11 cellular contexts compared by ENCODE assay signal in the genomic region with DNA sequence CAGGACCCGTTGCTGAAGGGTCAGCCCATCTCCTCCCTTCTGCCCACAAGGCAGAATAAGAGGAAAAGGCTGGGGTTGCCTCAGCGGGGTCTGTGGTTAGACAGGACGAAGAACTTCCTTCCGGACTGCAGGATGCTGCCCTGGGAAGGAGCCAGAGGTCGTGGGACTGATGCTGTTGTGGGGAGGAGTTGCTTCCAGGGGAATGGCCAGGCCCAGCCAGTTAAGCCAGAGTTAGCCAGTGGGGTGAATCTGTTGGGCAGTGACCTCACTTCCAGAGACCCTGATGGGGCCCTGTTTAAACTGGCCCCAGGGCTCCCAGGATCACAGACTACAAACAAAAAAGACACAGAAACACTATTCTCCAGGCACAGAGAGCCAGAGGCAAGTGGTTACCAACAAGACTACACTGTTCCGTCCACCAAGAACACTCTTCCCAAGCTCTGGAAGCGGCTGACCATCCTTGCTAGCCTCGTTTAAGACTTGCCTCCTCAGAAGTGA. TPM values are rescaled to one million over a fixed set of nuclear protein-coding genes. Genes with fewer than 3 reads are reported as not detected.
A peak's percentile ranks its signal among the peaks of the same experiment; 100 is the strongest.
DNase-seq lines count a peak whose midpoint lies in the region; ATAC-seq, FAIRE-seq and TF ChIP-seq lines count a peak whose summit lies in the region.
"Had no signal": no experiment of that assay in that cellular context is flagged by ENCODE, and none has a peak within 500 bp of the region (broad histone marks: within the 10 kb centered on the region; RNA-seq: fewer than 3 reads in every experiment).

No MANE protein-coding gene starts in this region.

- no peaks in the 10 kb centered on the region for H3F3A ChIP-seq in DOHH2 (ENCODE audit: control insufficient read depth, insufficient read depth)

- H3K27ac Mint-ChIP-seq in naive thymus-derived CD4-positive, alpha-beta T cell = peak overlapping the region in 8 of 9 donors; percentile 29 to 83 (median 68)
- H3K27ac Mint-ChIP-seq in stimulated activated naive B cell treated with anti-CD40 and anti-IgM and Interleukin-4, amounts not matched to agents 10 μg/mL and 1 μg/mL and 100 μg/mL, for 72 hours = no peak overlapping the region
- H3K27ac Mint-ChIP-seq: endodermal cell had no signal

- H3K23ac ChIP-seq in H1 (ENCODE audit: insufficient read length) = no peak overlapping the region

- H3K4me1 ChIP-seq in DOHH2 (ENCODE audit: control insufficient read depth, low read length) (peaks cover 38% of the 10 kb centered on the region), H1 (replicated peaks in 1 of 4; ENCODE audit: control insufficient read depth in 3 of 4, insufficient read depth in 4 of 4, low read length in 3 of 4) (peaks cover 0 to 9% (median 3%) of the 10 kb centered on the region in 4 experiments; a peak in 5 of 7 replicates)
- peaks cover 15 to 31% of the 10 kb centered on the region in 2 donors for H3K4me1 ChIP-seq in naive thymus-derived CD4-positive, alpha-beta T cell (ENCODE audit: control insufficient read depth in 2 of 2, insufficient read depth in 2 of 2, low read length in 2 of 2)

- TF ChIP-seq POLR2A in H1 (IDR thresholded peaks at IDR 0.05; ENCODE audit: control extremely low read depth in 1 of 2, low read depth in 2 of 2, low read length in 2 of 2) = no peak

- DNase-seq in H1 (ENCODE audit: low read depth in 1 of 2, low spot score in 2 of 2) = no peak
- DNase-seq in naive thymus-derived CD4-positive, alpha-beta T cell = no peak
- no peak for DNase-seq in NCI-H748 (lab: John Stamatoyannopoulos, UW; ENCODE audit: unreplicated experiment)
- no peak for DNase-seq in stimulated activated naive B cell treated with anti-CD40 and anti-IgM and Interleukin-4, amounts not matched to agents 10 μg/mL and 1 μg/mL and 100 μg/mL, for 72 hours
- DNase-seq in NOMO-1 treated with dmso at 0.1 percent for 144 hours (lab: John Stamatoyannopoulos, UW; ENCODE audit: unreplicated experiment) = no peak
- DNase-seq in MG63 = no peak
- DNase-seq: activated CD8-positive, alpha-beta memory T cell treated with anti-CD3 and anti-CD28 coated beads for 24 hours; endodermal cell; NCI-H69 had no signal

- FAIRE-seq in H1 (lab: Jason Lieb, UNC) = no peak

- H4K20me1 ChIP-seq in DOHH2 (ENCODE audit: control insufficient read depth, insufficient read depth, low read depth, low read length) (no peaks in the 10 kb centered on the region), H1 (replicated peaks in 1 of 2; ENCODE audit: control insufficient read depth in 1 of 2, insufficient read depth in 2 of 2, low read length in 2 of 2) (no peaks in the 10 kb centered on the region)

- H2AK5ac ChIP-seq in H1 (ENCODE audit: low read depth, low read length) = no peak overlapping the region

- peak in 1 of 2 experiments; percentile 11; a peak in 1 of 3 replicates for TF ChIP-seq EP300 in H1 (IDR thresholded peaks at IDR 0.05; ENCODE audit: borderline replicate concordance in 1 of 2, low read depth in 2 of 2, low read length in 2 of 2)

- H3K36me3 Mint-ChIP-seq in naive thymus-derived CD4-positive, alpha-beta T cell = peaks cover 0 to 6% (median 0%) of the 10 kb centered on the region in 5 donors
- H3K36me3 Mint-ChIP-seq in stimulated activated naive B cell treated with anti-CD40 and anti-IgM and Interleukin-4, amounts not matched to agents 10 μg/mL and 1 μg/mL and 100 μg/mL, for 72 hours = peaks cover 3 to 9% of the 10 kb centered on the region in 2 donors

- intact Hi-C loops in naive thymus-derived CD4-positive, alpha-beta T cell (cut with micrococcal nuclease) = no loop called here

- peak overlapping the region in 6 of 10 donors; percentile 29 to 68 (median 51) for H3K4me3 Mint-ChIP-seq in naive thymus-derived CD4-positive, alpha-beta T cell
- no peak overlapping the region for H3K4me3 Mint-ChIP-seq in stimulated activated naive B cell treated with anti-CD40 and anti-IgM and Interleukin-4, amounts not matched to agents 10 μg/mL and 1 μg/mL and 100 μg/mL, for 72 hours
- H3K4me3 Mint-ChIP-seq: endodermal cell had no signal

- H2BK5ac ChIP-seq in H1 (ENCODE audit: low read depth, low read length) = no peak overlapping the region; the same call in 1 of the 2 replicates

- no peak overlapping the region for H4K5ac ChIP-seq in H1 (ENCODE audit: insufficient read length, low read depth, low read length)

- H3K18ac ChIP-seq in H1 (ENCODE audit: extremely low read depth, low read length) = no peak overlapping the region

- WGBS in H1 (ENCODE audit: extremely low coverage in 1 of 2, insufficient coverage in 1 of 2, insufficient read length in 1 of 2, insufficient replicate concordance in 2 of 2, low coverage in 1 of 2, low lambda C conversion rate in 2 of 2, missing lambda C conversion rate in 1 of 2), 2 experiments = 91% methylated on average over 8 of the region's 8 CpGs; no CpG with 5 or more reads in 1 of the 2 experiments

- peaks cover 6% of the 10 kb centered on the region; the same call in 1 of the 2 replicates for H3K23me2 ChIP-seq in H1 (ENCODE audit: low read depth, low read length)

- H4K8ac ChIP-seq in H1 (ENCODE audit: extremely low read depth, insufficient read depth, low read length) = no peak overlapping the region; the same call in 1 of the 2 replicates

- H3K9me3 Mint-ChIP-seq in naive thymus-derived CD4-positive, alpha-beta T cell = peaks cover 0 to 2% (median 0%) of the 10 kb centered on the region in 11 donors
- peaks cover 0 to 1% of the 10 kb centered on the region in 2 donors for H3K9me3 Mint-ChIP-seq in stimulated activated naive B cell treated with anti-CD40 and anti-IgM and Interleukin-4, amounts not matched to agents 10 μg/mL and 1 μg/mL and 100 μg/mL, for 72 hours

- H2AFZ ChIP-seq in H1 (ENCODE audit: low read length) = no peak overlapping the region

- H3K4me2 ChIP-seq in DOHH2 (ENCODE audit: low read length) = peak overlapping the region; percentile 32
- no peak overlapping the region for H3K4me2 ChIP-seq in H1 (ENCODE audit: insufficient read depth in 1 of 2, low read depth in 2 of 2, low read length in 2 of 2)

- H3K27ac ChIP-seq in DOHH2 (ENCODE audit: low read depth, low read length) (no peak overlapping the region), H1 (ENCODE audit: low read depth, low read length) (no peak overlapping the region)
- no peak overlapping the region for H3K27ac ChIP-seq in naive thymus-derived CD4-positive, alpha-beta T cell (ENCODE audit: low read depth, low read length)

- ATAC-seq in naive thymus-derived CD4-positive, alpha-beta T cell = no peak
- ATAC-seq in stimulated activated naive B cell treated with anti-CD40 and anti-IgM and Interleukin-4, amounts not matched to agents 10 μg/mL and 1 μg/mL and 100 μg/mL, for 72 hours (replicated peaks) = no peak

- no peak overlapping the region for H2BK12ac ChIP-seq in H1 (ENCODE audit: low read depth, low read length)

- H3K56ac ChIP-seq in H1 (replicated peaks; ENCODE audit: insufficient read length, low read depth, low read length) = no peak overlapping the region

- 0 out of 2 replicates have a peak overlapping the region, but pooled peaks have one; percentile 9 for H2BK15ac ChIP-seq in H1 (ENCODE audit: low read length)

- POLR2A ChIA-PET in H1 (lab: Charles Lee; ENCODE audit: partially characterized antibody) = interaction anchor here (5.9 to 17.1 kb wide), 2 partner anchors 12 to 16 kb away, joined by 38 to 321 read pairs; a partner anchor contains a TSS
- POLR2A ChIA-PET in naive thymus-derived CD4-positive, alpha-beta T cell (lab: Charles Lee) = interaction anchor here (0.7 to 5.4 kb wide), 2 partner anchors 13 to 45 kb away, joined by 3 to 55 read pairs; a partner anchor contains a TSS

- H3K36me3 ChIP-seq in DOHH2 (ENCODE audit: control insufficient read depth, low read length) = no peaks in the 10 kb centered on the region
- H3K36me3 ChIP-seq in H1 (ENCODE audit: control insufficient read depth in 2 of 4, insufficient read depth in 4 of 4, low read length in 3 of 4) = no peaks in the 10 kb centered on the region
- no peaks in the 10 kb centered on the region for H3K36me3 ChIP-seq in naive thymus-derived CD4-positive, alpha-beta T cell (ENCODE audit: control insufficient read depth in 2 of 3, insufficient read depth in 3 of 3, low read length in 3 of 3)
- no peaks in the 10 kb centered on the region for H3K36me3 ChIP-seq in MG63

- no peak for TF ChIP-seq RAD21 in H1 (IDR thresholded peaks at IDR 0.05 in 1 of 2, conservative IDR thresholded peaks at IDR 0.05 in 1 of 2; ENCODE audit: low read depth in 2 of 2, low read length in 2 of 2)

- H3K9ac ChIP-seq in H1 (replicated peaks in 1 of 4; ENCODE audit: extremely low read depth in 1 of 4, low read depth in 3 of 4, low read length in 3 of 4) = no peak overlapping the region

- no peaks in the 10 kb centered on the region for H3K79me1 ChIP-seq in H1 (ENCODE audit: low read depth, low read length)

- peaks cover 3% of the 10 kb centered on the region; the same call in 1 of the 2 replicates for H3K9me3 ChIP-seq in DOHH2 (ENCODE audit: control insufficient read depth, insufficient read depth, low read length)
- peaks cover 6 to 12% of the 10 kb centered on the region in 2 experiments for H3K9me3 ChIP-seq in H1 (ENCODE audit: insufficient read depth in 2 of 2, low read depth in 1 of 2, low read length in 1 of 2)
- H3K9me3 ChIP-seq in naive thymus-derived CD4-positive, alpha-beta T cell (ENCODE audit: control insufficient read depth in 2 of 3, low read length in 3 of 3) = no peaks in the 10 kb centered on the region
- no peaks in the 10 kb centered on the region for H3K9me3 ChIP-seq in MG63

- no peak overlapping the region for H2BK20ac ChIP-seq in H1 (ENCODE audit: low read length)

- TF ChIP-seq CTCF in DOHH2 (IDR thresholded peaks at IDR 0.05; ENCODE audit: low read depth, low read length, poor library complexity, severe bottlenecking) = no peak
- no peak for TF ChIP-seq CTCF in H1 (IDR thresholded peaks at IDR 0.05; ENCODE audit: control extremely low read depth in 1 of 3, insufficient read depth in 1 of 3, low read depth in 1 of 3, low read length in 3 of 3)

- H3K27me3 ChIP-seq in DOHH2 (ENCODE audit: control insufficient read depth, low read length) (0 out of 2 replicates have a peak, but pooled peaks cover 4% of the 10 kb centered on the region), H1 (replicated peaks in 1 of 4; ENCODE audit: control insufficient read depth in 3 of 4, extremely low read depth in 1 of 4, insufficient read depth in 3 of 4, low read length in 3 of 4) (peaks cover 2 to 20% (median 12%) of the 10 kb centered on the region in 4 experiments), MG63 (no peaks in the 10 kb centered on the region)
- H3K27me3 ChIP-seq in naive thymus-derived CD4-positive, alpha-beta T cell (ENCODE audit: control insufficient read depth in 2 of 2, insufficient read depth in 2 of 2, low read length in 2 of 2) = no peaks in the 10 kb centered on the region

- H3K4me1 Mint-ChIP-seq in naive thymus-derived CD4-positive, alpha-beta T cell = peaks cover 35 to 76% (median 68%) of the 10 kb centered on the region in 7 donors
- peaks cover 27 to 47% of the 10 kb centered on the region in 2 donors for H3K4me1 Mint-ChIP-seq in stimulated activated naive B cell treated with anti-CD40 and anti-IgM and Interleukin-4, amounts not matched to agents 10 μg/mL and 1 μg/mL and 100 μg/mL, for 72 hours

- no peak overlapping the region for H3K14ac ChIP-seq in H1 (ENCODE audit: insufficient read length)

- H3K27me3 Mint-ChIP-seq in naive thymus-derived CD4-positive, alpha-beta T cell = peaks cover 0 to 13% (median 0%) of the 10 kb centered on the region in 5 donors
- H3K27me3 Mint-ChIP-seq in stimulated activated naive B cell treated with anti-CD40 and anti-IgM and Interleukin-4, amounts not matched to agents 10 μg/mL and 1 μg/mL and 100 μg/mL, for 72 hours = no peaks in the 10 kb centered on the region

- no peak overlapping the region for H4K91ac ChIP-seq in H1 (replicated peaks; ENCODE audit: insufficient read length, low read length)

- H3K4me3 ChIP-seq in DOHH2 (ENCODE audit: low read length) (0 out of 2 replicates have a peak overlapping the region, but pooled peaks have one; percentile 11), H1 (ENCODE audit: extremely low read depth in 1 of 4, insufficient read depth in 2 of 4, low read depth in 3 of 4, low read length in 4 of 4) (no peak overlapping the region), MG63 (no peak overlapping the region)
- H3K4me3 ChIP-seq in naive thymus-derived CD4-positive, alpha-beta T cell (ENCODE audit: low read length) = no peak overlapping the region

- H3K9me2 ChIP-seq in DOHH2 (replicated peaks; ENCODE audit: control insufficient read depth, low read length) = no peaks in the 10 kb centered on the region

- H2BK120ac ChIP-seq in H1 (replicated peaks; ENCODE audit: low read depth, low read length) = no peak overlapping the region

- H3K4ac ChIP-seq in H1 (replicated peaks; ENCODE audit: insufficient read length, low read depth, low read length) = no peak overlapping the region

- CTCF ChIA-PET in H1 (lab: Charles Lee; ENCODE audit: partially characterized antibody) = interaction anchor here (1.5 kb wide), 1 partner anchor 12 kb away, joined by 5 read pairs; no protein-coding TSS in a partner anchor
- CTCF ChIA-PET in naive thymus-derived CD4-positive, alpha-beta T cell (lab: Charles Lee) = no interaction called here

- H3K79me2 ChIP-seq in DOHH2 (ENCODE audit: control insufficient read depth, low read length) (no peaks in the 10 kb centered on the region), H1 (ENCODE audit: control insufficient read depth in 1 of 2, insufficient read depth in 2 of 2, low read length in 2 of 2) (no peaks in the 10 kb centered on the region)

RNA-seq across cellular contexts. Expression of a gene that starts 13.0 kb away (rescaled TPM):
- polyA plus RNA-seq in PFSK-1 (2012; ENCODE audit: insufficient read length, low read depth) = 8.3 TPM
- 4.1 and 4.2 TPM in 2 replicates for total RNA-seq in H1 (2021; fragmentation: NEBNext Ultra II Directional; extraction: Animal tissue kit (Norgen Biotek cat#: 25700))
- polyA plus RNA-seq in H1 (2011; rRNA removed) = 4.2 and 7.5 TPM in 2 replicates
- 6.3 TPM for polyA plus RNA-seq in H1 (2011; cell fraction: cytosol; rRNA removed)
- polyA plus RNA-seq in H1 (2011; cell fraction: nucleus; rRNA removed) = 19.5 TPM
- 3.5 to 5.0 TPM (median 4.1 TPM) in 4 replicates for polyA plus RNA-seq in H1 (2012, experiment 1 of 2)
- 4.7 TPM for polyA plus RNA-seq in H1 (2012, experiment 2 of 2)
- polyA plus RNA-seq in H1 (2013, experiment 1 of 2) = 3.7 TPM
- polyA plus RNA-seq in H1 (2013, experiment 2 of 2) = 2.8 TPM
- polyA minus RNA-seq in H1 (2011; rRNA and poly(A)+ RNA removed) = 1.7 and 2.6 TPM in 2 replicates
- polyA minus RNA-seq in H1 (2011; cell fraction: cytosol; rRNA and poly(A)+ RNA removed) = 1.0 TPM
- 5.4 TPM for polyA minus RNA-seq in H1 (2011; cell fraction: nucleus; rRNA and poly(A)+ RNA removed)
- 10 to 100 TPM; 11.9 to 37.6 (median 27.7) TPM for total RNA-seq in naive thymus-derived CD4-positive, alpha-beta T cell
- polyA plus RNA-seq in naive thymus-derived CD4-positive, alpha-beta T cell = 1 to 10 TPM in 1 of 2 donors, under 1 TPM in 1; 0.32 to 2.5 TPM
- total RNA-seq in MG63 (2014; rRNA removed; shearing (Covaris generic); ENCODE audit: low replicate concordance) = 0.10 TPM in 1 of 2 replicates, not detected in the other

RNA-seq across cellular contexts. Expression of a gene that starts 13.1 kb away (rescaled TPM):
- 1.2 TPM for polyA plus RNA-seq in PFSK-1 (2012; ENCODE audit: insufficient read length, low read depth)
- total RNA-seq in H1 (2021; fragmentation: NEBNext Ultra II Directional; extraction: Animal tissue kit (Norgen Biotek cat#: 25700)) = 1.2 and 1.5 TPM in 2 replicates
- 1.2 and 1.9 TPM in 2 replicates for polyA plus RNA-seq in H1 (2011; rRNA removed)
- 1.1 TPM for polyA plus RNA-seq in H1 (2011; cell fraction: cytosol; rRNA removed)
- 2.3 TPM for polyA plus RNA-seq in H1 (2011; cell fraction: nucleus; rRNA removed)
- polyA plus RNA-seq in H1 (2012, experiment 1 of 2) = 1.1 to 2.7 TPM (median 2.0 TPM) in 4 replicates
- polyA plus RNA-seq in H1 (2012, experiment 2 of 2) = 0.75 TPM
- polyA plus RNA-seq in H1 (2013, experiment 1 of 2) = 0.97 TPM
- polyA plus RNA-seq in H1 (2013, experiment 2 of 2) = 1.8 TPM
- 0.76 and 1.2 TPM in 2 replicates for polyA minus RNA-seq in H1 (2011; rRNA and poly(A)+ RNA removed)
- not detected for polyA minus RNA-seq in H1 (2011; cell fraction: cytosol; rRNA and poly(A)+ RNA removed)
- 2.7 TPM for polyA minus RNA-seq in H1 (2011; cell fraction: nucleus; rRNA and poly(A)+ RNA removed)
- total RNA-seq in naive thymus-derived CD4-positive, alpha-beta T cell = 1 to 10 TPM in 4 of 5 experiments, under 1 TPM in 1; 0.77 to 7.2 (median 2.7) TPM
- 1 to 10 TPM in 1 of 2 donors, under 1 TPM in 1; 0.50 to 3.2 TPM for polyA plus RNA-seq in naive thymus-derived CD4-positive, alpha-beta T cell
- not detected in 2 replicates for total RNA-seq in MG63 (2014; rRNA removed; shearing (Covaris generic); ENCODE audit: low replicate concordance)

RNA-seq across cellular contexts. Expression of a gene that starts 13.2 kb away (rescaled TPM):
- 14.9 TPM for polyA plus RNA-seq in PFSK-1 (2012; ENCODE audit: insufficient read length, low read depth)
- total RNA-seq in H1 (2021; fragmentation: NEBNext Ultra II Directional; extraction: Animal tissue kit (Norgen Biotek cat#: 25700)) = 536 and 557 TPM in 2 replicates
- polyA plus RNA-seq in H1 (2011; rRNA removed) = 558 and 618 TPM in 2 replicates
- 499 TPM for polyA plus RNA-seq in H1 (2011; cell fraction: cytosol; rRNA removed)
- polyA plus RNA-seq in H1 (2011; cell fraction: nucleus; rRNA removed) = 234 TPM
- 381 to 528 TPM (median 488 TPM) in 4 replicates for polyA plus RNA-seq in H1 (2012, experiment 1 of 2)
- 579 TPM for polyA plus RNA-seq in H1 (2012, experiment 2 of 2)
- 490 TPM for polyA plus RNA-seq in H1 (2013, experiment 1 of 2)
- polyA plus RNA-seq in H1 (2013, experiment 2 of 2) = 500 TPM
- polyA minus RNA-seq in H1 (2011; rRNA and poly(A)+ RNA removed) = 278 and 338 TPM in 2 replicates
- 161 TPM for polyA minus RNA-seq in H1 (2011; cell fraction: cytosol; rRNA and poly(A)+ RNA removed)
- polyA minus RNA-seq in H1 (2011; cell fraction: nucleus; rRNA and poly(A)+ RNA removed) = 161 TPM
- 10 to 100 TPM; 22.2 to 70.2 (median 41.7) TPM for total RNA-seq in naive thymus-derived CD4-positive, alpha-beta T cell
- 100 to 1,000 TPM; 175 to 222 TPM for polyA plus RNA-seq in naive thymus-derived CD4-positive, alpha-beta T cell
- total RNA-seq in MG63 (2014; rRNA removed; shearing (Covaris generic); ENCODE audit: low replicate concordance) = 12.6 and 19.1 TPM in 2 replicates

RNA-seq across cellular contexts. Expression of a gene that starts 45.0 kb away (rescaled TPM):
- polyA plus RNA-seq in PFSK-1 (2012; ENCODE audit: insufficient read length, low read depth) = 23.1 TPM
- 40.7 and 42.9 TPM in 2 replicates for total RNA-seq in H1 (2021; fragmentation: NEBNext Ultra II Directional; extraction: Animal tissue kit (Norgen Biotek cat#: 25700))
- 23.3 and 24.8 TPM in 2 replicates for polyA plus RNA-seq in H1 (2011; rRNA removed)
- 33.0 TPM for polyA plus RNA-seq in H1 (2011; cell fraction: cytosol; rRNA removed)
- 50.6 TPM for polyA plus RNA-seq in H1 (2011; cell fraction: nucleus; rRNA removed)
- 31.2 to 34.6 TPM (median 32.6 TPM) in 4 replicates for polyA plus RNA-seq in H1 (2012, experiment 1 of 2)
- polyA plus RNA-seq in H1 (2012, experiment 2 of 2) = 27.9 TPM
- polyA plus RNA-seq in H1 (2013, experiment 1 of 2) = 29.6 TPM
- polyA plus RNA-seq in H1 (2013, experiment 2 of 2) = 27.2 TPM
- 33.0 and 33.3 TPM in 2 replicates for polyA minus RNA-seq in H1 (2011; rRNA and poly(A)+ RNA removed)
- 19.5 TPM for polyA minus RNA-seq in H1 (2011; cell fraction: cytosol; rRNA and poly(A)+ RNA removed)
- polyA minus RNA-seq in H1 (2011; cell fraction: nucleus; rRNA and poly(A)+ RNA removed) = 33.1 TPM
- total RNA-seq in naive thymus-derived CD4-positive, alpha-beta T cell = 100 to 1,000 TPM in 4 of 5 experiments, 10 to 100 TPM in 1; 51.7 to 186 (median 121) TPM
- 10 to 100 TPM; 37.6 to 54.9 TPM for polyA plus RNA-seq in naive thymus-derived CD4-positive, alpha-beta T cell
- 35.8 and 52.2 TPM in 2 replicates for total RNA-seq in MG63 (2014; rRNA removed; shearing (Covaris generic); ENCODE audit: low replicate concordance)

RNA-seq across cellular contexts. Expression of a gene that starts 57.4 kb away (rescaled TPM):
- 65.8 TPM for polyA plus RNA-seq in PFSK-1 (2012; ENCODE audit: insufficient read length, low read depth)
- 111 and 112 TPM in 2 replicates for total RNA-seq in H1 (2021; fragmentation: NEBNext Ultra II Directional; extraction: Animal tissue kit (Norgen Biotek cat#: 25700))
- 98.6 and 125 TPM in 2 replicates for polyA plus RNA-seq in H1 (2011; rRNA removed)
- polyA plus RNA-seq in H1 (2011; cell fraction: cytosol; rRNA removed) = 167 TPM
- polyA plus RNA-seq in H1 (2011; cell fraction: nucleus; rRNA removed) = 117 TPM
- 163 to 210 TPM (median 188 TPM) in 4 replicates for polyA plus RNA-seq in H1 (2012, experiment 1 of 2)
- 40.2 TPM for polyA plus RNA-seq in H1 (2012, experiment 2 of 2)
- polyA plus RNA-seq in H1 (2013, experiment 1 of 2) = 75.4 TPM
- 69.8 TPM for polyA plus RNA-seq in H1 (2013, experiment 2 of 2)
- 167 and 243 TPM in 2 replicates for polyA minus RNA-seq in H1 (2011; rRNA and poly(A)+ RNA removed)
- 62.5 TPM for polyA minus RNA-seq in H1 (2011; cell fraction: cytosol; rRNA and poly(A)+ RNA removed)
- polyA minus RNA-seq in H1 (2011; cell fraction: nucleus; rRNA and poly(A)+ RNA removed) = 104 TPM
- total RNA-seq in naive thymus-derived CD4-positive, alpha-beta T cell = 100 to 1,000 TPM in 4 of 5 experiments, 10 to 100 TPM in 1; 81.8 to 205 (median 174) TPM
- polyA plus RNA-seq in naive thymus-derived CD4-positive, alpha-beta T cell = 100 to 1,000 TPM; 170 to 209 TPM
- 88.0 and 98.3 TPM in 2 replicates for total RNA-seq in MG63 (2014; rRNA removed; shearing (Covaris generic); ENCODE audit: low replicate concordance)

Comparison
In these comparisons a context has a peak if more than half of its experiments do, and no peak if none do; other contexts are left out.
1. H3K4me3 Mint-ChIP-seq: peak in naive thymus-derived CD4-positive, alpha-beta T cell (6 of 10); none in stimulated activated naive B cell treated with anti-CD40 and anti-IgM and Interleukin-4, amounts not matched to agents 10 μg/mL and 1 μg/mL and 100 μg/mL, for 72 hours (0 of 2).